In genomic region chr6:122116105-122116504, GRCh38 we compare ENCODE assay signal across 23 cellular contexts.
DNase-seq lines count a peak whose midpoint lies in the region; ATAC-seq and TF ChIP-seq lines count a peak whose summit lies in the region.
"Had no signal": no experiment of that assay in that cellular context is flagged by ENCODE, and none has a peak within 500 bp of the region (broad histone marks: within the 10 kb centered on the region; RNA-seq: fewer than 3 reads in every experiment).

No MANE protein-coding gene starts in this region.

- no peak for TF ChIP-seq CTCF in left lung (IDR thresholded peaks at IDR 0.05)
- TF ChIP-seq CTCF in uterus (IDR thresholded peaks at IDR 0.05), result no peak

- H3K4me1 ChIP-seq in left lung (peaks cover 0 to 6% of the 10 kb centered on the region in 2 donors), uterus (peaks cover 0 to 4% of the 10 kb centered on the region in 2 donors)

- intact Hi-C loops in Right ventricle myocardium superior (cut with DNase I) (no loop called here), cardiac septum (cut with DNase I) (no loop called here), left lung (cut with DNase I) (no loop called here), uterus (cut with DNase I; ENCODE audit: low total_unique reads) (no loop called here)

- H3K4me3 ChIP-seq in left lung (no peak overlapping the region), uterus (no peak overlapping the region)
- H3K4me3 ChIP-seq: MG63, SK-N-MC had no signal

- TF ChIP-seq POLR2A in uterus (IDR thresholded peaks at IDR 0.05), result no peak

- ATAC-seq in Right ventricle myocardium superior (ENCODE audit: poor library complexity) (peak; percentile 61), esophagus mucosa (peak; percentile 17), left lung (peak; percentile 28), GM21786 (IDR thresholded peaks at IDR 0.05; ENCODE audit: unreplicated experiment) (no peak)
- ATAC-seq: HCT116, Panc1 had no signal

- H3K9me3 ChIP-seq in left lung (no peaks in the 10 kb centered on the region), uterus (no peaks in the 10 kb centered on the region)
- H3K9me3 ChIP-seq: MG63 had no signal

- H3K27me3 ChIP-seq in left lung (no peaks in the 10 kb centered on the region), uterus (no peaks in the 10 kb centered on the region)
- H3K27me3 ChIP-seq: MG63 had no signal

- H3K36me3 ChIP-seq in left lung, result no peaks in the 10 kb centered on the region
- H3K36me3 ChIP-seq in uterus, result no peaks in the 10 kb centered on the region
- H3K36me3 ChIP-seq: MG63 had no signal

- H3K27ac ChIP-seq in left lung, result no peak overlapping the region
- H3K27ac ChIP-seq in uterus, result peak overlapping the region; percentile 56 to 57
- H3K27ac ChIP-seq: RWPE1, SK-N-MC had no signal

- DNase-seq in Right ventricle myocardium superior, result no peak
- no peak for DNase-seq in cardiac septum (ENCODE audit: low spot score)
- no peak for DNase-seq in left lung
- no peak for DNase-seq in uterus
- DNase-seq in AG08396 (ENCODE audit: low spot score), result no peak
- no peak for DNase-seq in activated CD4-positive, alpha-beta T cell treated with anti-CD3 and anti-CD28 coated beads for 4 hours
- DNase-seq: AML-193; C1 segment of cervical spinal cord; CD4-positive, alpha-beta memory T cell; COR-L47; DMS53; IMR-90; KG1; MG63; NCI-H2029; NCI-H526 treated with DMSO at 0.1 percent for 48 hours; SIG-M5 had no signal

Comparison
In these comparisons a context has a peak if more than half of its experiments do, and no peak if none do; other contexts are left out.
1. H3K27ac ChIP-seq: peak in uterus (2 of 2); none in left lung (0 of 2).